Comparison of ENCODE assay signal across 23 cellular contexts in the genomic region with DNA sequence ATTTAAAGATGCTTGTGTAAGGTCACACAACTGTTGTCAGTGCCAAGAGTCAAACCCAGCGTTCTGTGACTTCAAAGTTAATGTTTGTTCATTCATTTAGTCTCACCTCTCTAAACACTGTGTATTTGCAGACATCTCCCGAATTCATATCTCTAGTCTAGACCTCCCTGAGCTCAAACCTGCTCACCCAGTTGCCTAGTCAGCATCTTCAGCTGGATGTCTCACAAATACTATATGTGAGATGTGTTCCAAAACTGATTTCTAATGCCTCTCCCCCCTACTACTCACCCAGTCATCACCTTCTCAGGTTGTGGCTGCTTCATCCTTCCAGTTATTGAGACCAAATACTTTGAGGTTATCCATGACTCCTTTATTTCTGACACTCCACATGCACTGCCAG.
"Had no signal": no experiment of that assay in that cellular context is flagged by ENCODE, and none has a peak within 500 bp of the region (broad histone marks: within the 10 kb centered on the region; RNA-seq: fewer than 3 reads in every experiment).

No MANE protein-coding gene starts in this region.

- H3K4me3 ChIP-seq: dorsolateral prefrontal cortex, gastrocnemius medialis, heart right ventricle, left ventricle myocardium inferior, lower lobe of right lung, pancreas had no signal

- H3K4me3 Mint-ChIP-seq: naive B cell; nephron; stimulated activated effector memory CD8-positive, alpha-beta T cell treated with anti-CD3 and anti-CD28 coated beads, Interleukin-12 subunit alpha, Interleukin-12 subunit beta, amount 100 ng/mL, for 72 hours had no signal

- H3K36me3 ChIP-seq: gastrocnemius medialis, heart right ventricle, left ventricle myocardium inferior, lower lobe of right lung, pancreas had no signal

- H3K27me3 ChIP-seq: dorsolateral prefrontal cortex, gastrocnemius medialis, heart right ventricle, pancreas had no signal

- H3K9me3 ChIP-seq: gastrocnemius medialis, lower lobe of right lung, pancreas had no signal

- H3K27ac ChIP-seq: gastrocnemius medialis, left ventricle myocardium inferior, lower lobe of right lung, pancreas had no signal

- FAIRE-seq: pancreas, small intestine had no signal

- H3K36me3 Mint-ChIP-seq: naive B cell; stimulated activated effector memory CD8-positive, alpha-beta T cell treated with anti-CD3 and anti-CD28 coated beads, Interleukin-12 subunit alpha, Interleukin-12 subunit beta, amount 100 ng/mL, for 72 hours had no signal

- H3K27me3 Mint-ChIP-seq: progenitor cell of endocrine pancreas had no signal

- H3K9me3 Mint-ChIP-seq: naive B cell; nephron; stimulated activated effector memory CD8-positive, alpha-beta T cell treated with anti-CD3 and anti-CD28 coated beads, Interleukin-12 subunit alpha, Interleukin-12 subunit beta, amount 100 ng/mL, for 72 hours had no signal

- ATAC-seq: gastrocnemius medialis; left cardiac atrium; lower lobe of right lung; pancreas; right cardiac atrium; stimulated activated effector memory CD8-positive, alpha-beta T cell treated with anti-CD3 and anti-CD28 coated beads, Interleukin-12 subunit alpha, Interleukin-12 subunit beta, amount 100 ng/mL, for 72 hours had no signal

- H3K27ac Mint-ChIP-seq: naive B cell; progenitor cell of endocrine pancreas; stimulated activated effector memory CD8-positive, alpha-beta T cell treated with anti-CD3 and anti-CD28 coated beads, Interleukin-12 subunit alpha, Interleukin-12 subunit beta, amount 100 ng/mL, for 72 hours had no signal

- DNase-seq: cortex of kidney; dorsolateral prefrontal cortex; effector CD8-positive, alpha-beta T cell; gastrocnemius medialis; heart right ventricle; hypothalamus; islet precursor cell; left cardiac atrium; left ventricle myocardium inferior; lower lobe of right lung; mesendoderm; naive B cell; occipital lobe; pancreas; right cardiac atrium; small intestine; stimulated activated CD4-positive, alpha-beta T cell treated with anti-CD3 and anti-CD28 coated beads, Interleukin-12 subunit alpha, Interleukin-12 subunit beta, amount 100 ng/mL, for 4 hours; stimulated activated CD4-positive, alpha-beta T cell treated with anti-CD3 and anti-CD28 coated beads, Interleukin-2, amount 100 ng/mL, for 48 hours; stimulated activated CD8-positive, alpha-beta memory T cell treated with anti-CD3 and anti-CD28 coated beads, Interleukin-4, amount 100 ng/mL, for 48 hours; trophoblast cell had no signal
